ENCODE assay signal across 10 cellular contexts in the genomic region with DNA sequence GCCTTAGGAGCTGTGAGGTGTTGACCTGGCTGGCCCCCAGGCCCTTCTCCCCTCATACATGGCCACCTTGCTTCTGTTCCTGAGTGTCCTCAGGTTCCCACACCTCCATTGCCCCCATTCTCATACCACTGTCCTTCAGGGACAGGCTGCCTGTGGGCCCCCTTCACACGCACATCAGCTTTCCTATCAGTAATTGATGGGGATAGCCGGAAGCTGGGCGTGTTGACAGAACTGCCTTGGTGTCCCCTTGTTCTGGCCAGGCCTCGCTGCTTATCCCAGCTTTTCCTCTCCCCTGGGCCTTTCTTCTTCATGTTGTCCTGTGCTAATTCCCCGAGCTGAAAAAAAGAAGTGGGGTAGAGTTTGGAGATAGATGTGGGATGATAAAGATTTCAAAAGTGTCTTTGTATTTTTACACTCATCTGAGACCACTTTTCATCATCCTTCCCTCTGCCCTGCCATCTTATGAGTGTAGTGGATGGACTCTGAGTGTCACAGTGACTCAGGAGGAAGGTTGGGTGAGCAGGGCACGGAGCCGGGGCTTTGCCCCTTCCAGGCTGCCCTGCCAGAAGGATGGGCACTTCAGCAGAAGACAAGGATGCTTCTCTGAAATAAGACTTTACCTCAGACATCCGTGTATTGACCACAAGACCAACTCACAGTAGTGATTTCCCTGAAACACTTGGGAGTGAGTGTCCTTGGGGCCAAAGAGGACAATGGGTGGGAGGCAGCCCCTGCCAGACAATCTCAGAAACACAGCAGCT. TPM values are rescaled to one million over a fixed set of nuclear protein-coding genes. Genes with fewer than 3 reads are reported as not detected.
DNase-seq lines count a peak whose midpoint lies in the region; ATAC-seq and TF ChIP-seq lines count a peak whose summit lies in the region.
"Had no signal": no experiment of that assay in that cellular context is flagged by ENCODE, and none has a peak within 500 bp of the region (broad histone marks: within the 10 kb centered on the region; RNA-seq: fewer than 3 reads in every experiment).

No MANE protein-coding gene starts in this region.

- H3K27me3 Mint-ChIP-seq in activated CD8-positive, alpha-beta memory T cell treated with anti-CD3 and anti-CD28 coated beads, Interleukin-2, amount 10 ng/mL, durations not matched to agents 7 days and 5 days: no peaks in the 10 kb centered on the region

- H3K36me3 ChIP-seq in breast epithelium (no peaks in the 10 kb centered on the region), mucosa of rectum (ENCODE audit: control insufficient read depth in 2 of 2, insufficient read depth in 2 of 2, low read length in 2 of 2) (peaks cover 12 to 35% of the 10 kb centered on the region in 2 donors), tibial nerve (peaks cover 0 to 22% (median 6%) of the 10 kb centered on the region in 3 donors)

- TF ChIP-seq EP300 in tibial nerve (IDR thresholded peaks at IDR 0.05): no peak

- peak overlapping the region; percentile 74 for H3K4me3 Mint-ChIP-seq in activated CD8-positive, alpha-beta memory T cell treated with anti-CD3 and anti-CD28 coated beads, Interleukin-2, amount 10 ng/mL, durations not matched to agents 7 days and 5 days

- H3K4me3 ChIP-seq in breast epithelium: peak overlapping the region in 1 of 3 donors; percentile 45
- no peak overlapping the region for H3K4me3 ChIP-seq in mucosa of rectum (ENCODE audit: low read length in 2 of 2)
- no peak overlapping the region for H3K4me3 ChIP-seq in tibial nerve

- H3K9ac ChIP-seq in mucosa of rectum (ENCODE audit: low read depth in 1 of 2, low read length in 2 of 2): peak overlapping the region; percentile 26 to 51

- peaks cover 87% of the 10 kb centered on the region for H3K4me1 Mint-ChIP-seq in activated CD8-positive, alpha-beta memory T cell treated with anti-CD3 and anti-CD28 coated beads, Interleukin-2, amount 10 ng/mL, durations not matched to agents 7 days and 5 days

- peak overlapping the region; percentile 90 to 97 for H3K27ac ChIP-seq in breast epithelium
- peak overlapping the region; percentile 82 to 84 for H3K27ac ChIP-seq in mucosa of rectum (ENCODE audit: low read depth in 2 of 2, low read length in 2 of 2)
- H3K27ac ChIP-seq in tibial nerve: peak overlapping the region; percentile 76 to 97 (median 86)

- H3K27me3 ChIP-seq in breast epithelium: no peaks in the 10 kb centered on the region
- H3K27me3 ChIP-seq in mucosa of rectum (ENCODE audit: control insufficient read depth in 2 of 2, insufficient read depth in 2 of 2, low read length in 2 of 2): no peaks in the 10 kb centered on the region
- no peaks in the 10 kb centered on the region for H3K27me3 ChIP-seq in tibial nerve

- no peaks in the 10 kb centered on the region for H3K9me3 ChIP-seq in breast epithelium
- no peaks in the 10 kb centered on the region for H3K9me3 ChIP-seq in mucosa of rectum (ENCODE audit: control insufficient read depth in 2 of 2, low read length in 2 of 2)
- H3K9me3 ChIP-seq in tibial nerve: no peaks in the 10 kb centered on the region

- H3K4me1 ChIP-seq in breast epithelium (peaks cover 8 to 21% of the 10 kb centered on the region in 2 donors), mucosa of rectum (ENCODE audit: control insufficient read depth in 2 of 2, insufficient read depth in 2 of 2, low read length in 2 of 2) (peaks cover 37 to 40% of the 10 kb centered on the region in 2 donors), tibial nerve (peaks cover 0 to 98% (median 69%) of the 10 kb centered on the region in 4 donors)

- TF ChIP-seq POLR2A in breast epithelium (IDR thresholded peaks at IDR 0.05) (no peak), tibial nerve (IDR thresholded peaks at IDR 0.05) (no peak)

- 81 to 83% methylated on average over 8 of the region's 8 CpGs for WGBS in tibial nerve, 2 donors

- CTCF ChIA-PET in activated CD8-positive, alpha-beta memory T cell treated with anti-CD3 and anti-CD28 coated beads, Interleukin-2, amount 10 ng/mL, durations not matched to agents 7 days and 5 days (lab: Charles Lee): interaction anchor here (0.7 to 17.2 kb wide), 11 partner anchors 8 to 132 kb away, joined by 3 to 406 read pairs (median 3); partner anchors contain the start of gene MED15

- H3K36me3 Mint-ChIP-seq in activated CD8-positive, alpha-beta memory T cell treated with anti-CD3 and anti-CD28 coated beads, Interleukin-2, amount 10 ng/mL, durations not matched to agents 7 days and 5 days: peaks cover 35% of the 10 kb centered on the region

- DNase-seq in activated CD8-positive, alpha-beta memory T cell treated with anti-CD3 and anti-CD28 coated beads, Interleukin-2, amount 10 ng/mL, durations not matched to agents 7 days and 5 days: peak; percentile 65
- no peak for DNase-seq in activated CD8-positive, alpha-beta memory T cell treated with anti-CD3 and anti-CD28 coated beads, Interleukin-2, amount 50 U/mL, for 48 hours
- no peak for DNase-seq in breast epithelium (ENCODE audit: low spot score in 2 of 2)
- no peak for DNase-seq in tibial nerve (ENCODE audit: low spot score in 2 of 2)
- no peak for DNase-seq in NCI-H226
- DNase-seq: ACHN, NCI-H2227 treated with DMSO at 0.1 percent for 48 hours had no signal

- H3K9me3 Mint-ChIP-seq in activated CD8-positive, alpha-beta memory T cell treated with anti-CD3 and anti-CD28 coated beads, Interleukin-2, amount 10 ng/mL, durations not matched to agents 7 days and 5 days (ENCODE audit: low read depth): no peaks in the 10 kb centered on the region

- ATAC-seq in activated CD8-positive, alpha-beta memory T cell treated with anti-CD3 and anti-CD28 coated beads, Interleukin-2, amount 10 ng/mL, durations not matched to agents 7 days and 5 days: peak; percentile 10
- no peak for ATAC-seq in HG03439 (IDR thresholded peaks at IDR 0.05; ENCODE audit: unreplicated experiment)
- ATAC-seq in HG02763 (IDR thresholded peaks at IDR 0.05; ENCODE audit: unreplicated experiment): no peak

- intact Hi-C loops in breast epithelium (cut with DNase I; ENCODE audit: low total_unique reads): no loop called here

- H3K27ac Mint-ChIP-seq in activated CD8-positive, alpha-beta memory T cell treated with anti-CD3 and anti-CD28 coated beads, Interleukin-2, amount 10 ng/mL, durations not matched to agents 7 days and 5 days: peak overlapping the region; percentile 96

- no peak for TF ChIP-seq CTCF in breast epithelium (IDR thresholded peaks at IDR 0.05)
- TF ChIP-seq CTCF in tibial nerve (IDR thresholded peaks at IDR 0.05): no peak

RNA-seq across cellular contexts. Expression of gene MED15, which starts 42.8 kb away (rescaled TPM):
- 100 to 1,000 TPM; 145 to 179 TPM for total RNA-seq in activated CD8-positive, alpha-beta memory T cell treated with anti-CD3 and anti-CD28 coated beads, Interleukin-2, amount 10 ng/mL, durations not matched to agents 7 days and 5 days
- total RNA-seq in breast epithelium (10 to 100 TPM; 36.6 to 53.1 (median 52.3) TPM), tibial nerve (100 to 1,000 TPM in 2 of 4 donors, 10 to 100 TPM in 2; 49.2 to 147 (median 102) TPM)

RNA-seq across cellular contexts. Expression of gene KLHL22, which starts 54.6 kb away (rescaled TPM):
- total RNA-seq in activated CD8-positive, alpha-beta memory T cell treated with anti-CD3 and anti-CD28 coated beads, Interleukin-2, amount 10 ng/mL, durations not matched to agents 7 days and 5 days: 10 to 100 TPM; 27.5 to 31.7 TPM
- 10 to 100 TPM; 28.5 to 38.0 (median 35.4) TPM for total RNA-seq in breast epithelium
- 10 to 100 TPM; 31.6 to 50.4 (median 41.4) TPM for total RNA-seq in tibial nerve
